23 cellular contexts compared by ENCODE assay signal in genomic region chr11:111366560-111367410, GRCh38. TPM values are rescaled to one million over a fixed set of nuclear protein-coding genes. Genes with fewer than 3 reads are reported as not detected.
DNase-seq lines count a peak whose midpoint lies in the region; ATAC-seq and TF ChIP-seq lines count a peak whose summit lies in the region.
"Had no signal": no experiment of that assay in that cellular context is flagged by ENCODE, and none has a peak within 500 bp of the region (broad histone marks: within the 10 kb centered on the region; RNA-seq: fewer than 3 reads in every experiment).

No MANE protein-coding gene starts in this region.

- peak overlapping the region; percentile 29 for H3K27ac Mint-ChIP-seq in activated T-cell treated with anti-CD3 and anti-CD28 coated beads, Interleukin-2, amount 50 U/mL, for 24 hours
- H3K27ac Mint-ChIP-seq in stimulated activated naive B cell treated with anti-CD40 and anti-IgM and Interleukin-4, amounts not matched to agents 10 μg/mL and 1 μg/mL and 100 μg/mL, for 72 hours: peak overlapping the region; percentile 100
- no peak overlapping the region for H3K27ac Mint-ChIP-seq in osteocyte (ENCODE audit: unreplicated experiment)
- H3K27ac Mint-ChIP-seq: activated T-cell treated with anti-CD3 and anti-CD28 coated beads, Interleukin-2, amount 50 U/mL, for 72 hours had no signal

- peaks cover 99% of the 10 kb centered on the region for H3K36me3 ChIP-seq in Karpas-422 (ENCODE audit: insufficient read depth, low read length)
- no peaks in the 10 kb centered on the region for H3K36me3 ChIP-seq in mammary epithelial cell (ENCODE audit: insufficient read depth, low read length)
- H3K36me3 ChIP-seq: left ventricle myocardium inferior had no signal

- peak; percentile 17 to 24 for ATAC-seq in stimulated activated naive B cell treated with anti-CD40 and anti-IgM and Interleukin-4, amounts not matched to agents 10 μg/mL and 1 μg/mL and 100 μg/mL, for 72 hours (replicated peaks)
- ATAC-seq: activated T-cell treated with anti-CD3 and anti-CD28 coated beads, Interleukin-2, amount 50 U/mL, for 72 hours; K562 had no signal

- in situ Hi-C loops in mammary epithelial cell (cut with MboI; ENCODE audit: low sequenced_read_pairs in 2 of 2): no loop called here

- H3K9me3 ChIP-seq in Karpas-422 (ENCODE audit: low read length) (no peaks in the 10 kb centered on the region), mammary epithelial cell (replicated peaks; ENCODE audit: insufficient read depth, low read length) (no peaks in the 10 kb centered on the region)
- H3K9me3 ChIP-seq: left ventricle myocardium inferior had no signal

- H3K4me1 Mint-ChIP-seq in activated T-cell treated with anti-CD3 and anti-CD28 coated beads, Interleukin-2, amount 50 U/mL, for 24 hours (ENCODE audit: low read depth): peaks cover 28% of the 10 kb centered on the region
- peaks cover 77 to 100% of the 10 kb centered on the region in 2 donors for H3K4me1 Mint-ChIP-seq in stimulated activated naive B cell treated with anti-CD40 and anti-IgM and Interleukin-4, amounts not matched to agents 10 μg/mL and 1 μg/mL and 100 μg/mL, for 72 hours
- no peaks in the 10 kb centered on the region for H3K4me1 Mint-ChIP-seq in osteocyte (ENCODE audit: unreplicated experiment)

- H3K4me1 ChIP-seq in Karpas-422 (ENCODE audit: low read length) (peaks cover 98% of the 10 kb centered on the region), mammary epithelial cell (ENCODE audit: insufficient read depth, low read length) (peaks cover 10% of the 10 kb centered on the region)
- H3K4me1 ChIP-seq: left ventricle myocardium inferior had no signal

- H2AFZ ChIP-seq in Karpas-422 (ENCODE audit: low read length) (no peak overlapping the region), mammary epithelial cell (ENCODE audit: low read depth, low read length) (peak overlapping the region; percentile 68)

- intact Hi-C loops in mammary epithelial cell (cut with micrococcal nuclease): no loop called here

- no peak overlapping the region for H3K4me3 Mint-ChIP-seq in activated T-cell treated with anti-CD3 and anti-CD28 coated beads, Interleukin-2, amount 50 U/mL, for 24 hours
- H3K4me3 Mint-ChIP-seq in stimulated activated naive B cell treated with anti-CD40 and anti-IgM and Interleukin-4, amounts not matched to agents 10 μg/mL and 1 μg/mL and 100 μg/mL, for 72 hours: peak overlapping the region; percentile 77 to 87
- H3K4me3 Mint-ChIP-seq in osteocyte (ENCODE audit: unreplicated experiment): no peak overlapping the region
- H3K4me3 Mint-ChIP-seq: activated T-cell treated with anti-CD3 and anti-CD28 coated beads, Interleukin-2, amount 50 U/mL, for 72 hours had no signal

- CTCF ChIA-PET in mammary epithelial cell (lab: Charles Lee; ENCODE audit: low non-redundant PET): no interaction called here

- peak overlapping the region; percentile 7 for H3K27ac ChIP-seq in Karpas-422 (ENCODE audit: low read length)
- H3K27ac ChIP-seq in mammary epithelial cell (ENCODE audit: insufficient read depth, low read depth, low read length): peak overlapping the region; percentile 11
- H3K27ac ChIP-seq: dorsolateral prefrontal cortex, left ventricle myocardium inferior had no signal

- H4K20me1 ChIP-seq in Karpas-422 (ENCODE audit: insufficient read depth, low read depth, low read length) (peaks cover 97% of the 10 kb centered on the region), mammary epithelial cell (ENCODE audit: insufficient read depth, low read length) (no peaks in the 10 kb centered on the region)

- no peak overlapping the region for H3K4me3 ChIP-seq in Karpas-422 (ENCODE audit: low read length)
- H3K4me3 ChIP-seq in mammary epithelial cell (replicated peaks in 1 of 3; ENCODE audit: insufficient read depth in 1 of 3, low read depth in 2 of 3, low read length in 3 of 3): no peak overlapping the region
- H3K4me3 ChIP-seq: dorsolateral prefrontal cortex, K562, left ventricle myocardium inferior had no signal

- H3K36me3 Mint-ChIP-seq in activated T-cell treated with anti-CD3 and anti-CD28 coated beads, Interleukin-2, amount 50 U/mL, for 24 hours (ENCODE audit: low read depth): peaks cover 2% of the 10 kb centered on the region
- peaks cover 63 to 73% of the 10 kb centered on the region in 2 donors for H3K36me3 Mint-ChIP-seq in stimulated activated naive B cell treated with anti-CD40 and anti-IgM and Interleukin-4, amounts not matched to agents 10 μg/mL and 1 μg/mL and 100 μg/mL, for 72 hours
- no peaks in the 10 kb centered on the region for H3K36me3 Mint-ChIP-seq in osteocyte (ENCODE audit: unreplicated experiment)

- H3K9ac ChIP-seq in Karpas-422 (ENCODE audit: low read length) (no peak overlapping the region), mammary epithelial cell (ENCODE audit: insufficient read depth, low read length) (no peak overlapping the region)

- H3K79me2 ChIP-seq in Karpas-422 (ENCODE audit: low read length) (peaks cover 98% of the 10 kb centered on the region), mammary epithelial cell (ENCODE audit: insufficient read depth, low read length) (no peaks in the 10 kb centered on the region)

- no peaks in the 10 kb centered on the region for H3K9me3 Mint-ChIP-seq in activated T-cell treated with anti-CD3 and anti-CD28 coated beads, Interleukin-2, amount 50 U/mL, for 24 hours
- peaks cover 0 to 2% of the 10 kb centered on the region in 2 donors for H3K9me3 Mint-ChIP-seq in stimulated activated naive B cell treated with anti-CD40 and anti-IgM and Interleukin-4, amounts not matched to agents 10 μg/mL and 1 μg/mL and 100 μg/mL, for 72 hours
- H3K9me3 Mint-ChIP-seq in osteocyte (ENCODE audit: unreplicated experiment): no peaks in the 10 kb centered on the region
- H3K9me3 Mint-ChIP-seq: activated T-cell treated with anti-CD3 and anti-CD28 coated beads, Interleukin-2, amount 50 U/mL, for 72 hours had no signal

- no peaks in the 10 kb centered on the region for H3K9me2 ChIP-seq in Karpas-422 (replicated peaks; ENCODE audit: insufficient read depth, low read length)

- peak overlapping the region; percentile 0 for H3K4me2 ChIP-seq in Karpas-422 (ENCODE audit: low read depth, low read length, poor library complexity, severe bottlenecking)
- no peak overlapping the region for H3K4me2 ChIP-seq in mammary epithelial cell (ENCODE audit: insufficient read depth, low read depth, low read length)

- no peaks in the 10 kb centered on the region for H3K27me3 Mint-ChIP-seq in activated T-cell treated with anti-CD3 and anti-CD28 coated beads, Interleukin-2, amount 50 U/mL, for 24 hours
- no peaks in the 10 kb centered on the region for H3K27me3 Mint-ChIP-seq in stimulated activated naive B cell treated with anti-CD40 and anti-IgM and Interleukin-4, amounts not matched to agents 10 μg/mL and 1 μg/mL and 100 μg/mL, for 72 hours
- H3K27me3 Mint-ChIP-seq in osteocyte (ENCODE audit: unreplicated experiment): peaks cover 9% of the 10 kb centered on the region

- TF ChIP-seq CTCF in mammary epithelial cell (conservative IDR thresholded peaks at IDR 0.05 in 1 of 2, IDR thresholded peaks at IDR 0.05 in 1 of 2; ENCODE audit: extremely low read depth in 1 of 2, insufficient read depth in 1 of 2, low read depth in 1 of 2, low read length in 2 of 2) (no peak), osteocyte (IDR thresholded peaks at IDR 0.05) (no peak)

- WGBS in mammary epithelial cell (ENCODE audit: low coverage, missing lambda C conversion rate): 89% methylated on average over 8 of the region's 8 CpGs

- H3K27me3 ChIP-seq in Karpas-422 (ENCODE audit: low read length) (no peaks in the 10 kb centered on the region), mammary epithelial cell (ENCODE audit: insufficient read depth, low read length) (no peaks in the 10 kb centered on the region)
- H3K27me3 ChIP-seq: dorsolateral prefrontal cortex had no signal

- no peak for DNase-seq in activated T-cell treated with anti-CD3 and anti-CD28 coated beads, Interleukin-2, amount 50 U/mL, for 24 hours
- DNase-seq in activated T-cell treated with anti-CD3 and anti-CD28 coated beads, Interleukin-2, amount 50 U/mL, for 48 hours: no peak
- DNase-seq in Karpas-422: peak; percentile 64
- no peak for DNase-seq in mammary epithelial cell
- peak; percentile 47 for DNase-seq in stimulated activated naive B cell treated with anti-CD40 and anti-IgM and Interleukin-4, amounts not matched to agents 10 μg/mL and 1 μg/mL and 100 μg/mL, for 72 hours
- no peak for DNase-seq in AG20443 (ENCODE audit: low spot score)
- DNase-seq in NCI-H446 (lab: John Stamatoyannopoulos, UW): no peak
- no peak for DNase-seq in osteocyte (ENCODE audit: extremely low spot score, unreplicated experiment)
- DNase-seq: activated naive CD4-positive, alpha-beta T cell treated with anti-CD3 and anti-CD28 coated beads, Interleukin-2, amount 50 U/mL, for 16 hours; activated T-cell treated with anti-CD3 and anti-CD28 coated beads, Interleukin-2, amount 50 U/mL, for 72 hours; aorta; dorsolateral prefrontal cortex; left ventricle myocardium inferior; NCI-H146; OCI-M1; SHP77 treated with DMSO at 0.1 percent for 48 hours; stimulated activated CD4-positive, alpha-beta T cell treated with anti-CD3 and anti-CD28 coated beads, Interleukin-1b, Interleukin-23, amount 100 ng/mL, for 48 hours had no signal

- dilution Hi-C loops in mammary epithelial cell (cut with HindIII; ENCODE audit: low sequenced_read_pairs): no loop called here

- BruUV-seq in mammary epithelial cell (replicated peaks; lab: Mats Ljungman, UMichigan): no TSS peak

RNA-seq across cellular contexts. Expression of gene POU2AF1, which starts 12.3 kb away (rescaled TPM):
- 803 and 894 TPM in 2 replicates for total RNA-seq in Karpas-422 (2014; rRNA removed; shearing (Covaris generic); ENCODE audit: low replicate concordance)
- total RNA-seq in mammary epithelial cell (under 1 TPM; 0.33 to 0.56 TPM), osteocyte (not detected in 2 replicates)
- 0.10 TPM for polyA plus RNA-seq in mammary epithelial cell
- not detected for polyA minus RNA-seq in mammary epithelial cell
- total RNA-seq: A172, fibroblast of villous mesenchyme, pulmonary artery endothelial cell, skeletal muscle tissue had no signal
- polyA plus RNA-seq: K562, neural cell had no signal

Comparison
In these comparisons a context has a peak if more than half of its experiments do, and no peak if none do; other contexts are left out.
1. DNase-seq: peak in Karpas-422 (single experiment) and stimulated activated naive B cell treated with anti-CD40 and anti-IgM and Interleukin-4, amounts not matched to agents 10 μg/mL and 1 μg/mL and 100 μg/mL, for 72 hours (single experiment); none in activated T-cell treated with anti-CD3 and anti-CD28 coated beads, Interleukin-2, amount 50 U/mL, for 24 hours (single experiment), activated T-cell treated with anti-CD3 and anti-CD28 coated beads, Interleukin-2, amount 50 U/mL, for 48 hours (0 of 2), mammary epithelial cell (single experiment), AG20443 (single experiment), NCI-H446 (0 of 2) and osteocyte (single experiment).
2. H3K4me3 Mint-ChIP-seq: peak in stimulated activated naive B cell treated with anti-CD40 and anti-IgM and Interleukin-4, amounts not matched to agents 10 μg/mL and 1 μg/mL and 100 μg/mL, for 72 hours (2 of 2); none in activated T-cell treated with anti-CD3 and anti-CD28 coated beads, Interleukin-2, amount 50 U/mL, for 24 hours (single experiment) and osteocyte (single experiment).
3. RNA of gene POU2AF1, which starts 12.3 kb away (total RNA-seq): 803 to 894 TPM in Karpas-422; 0.33 to 0.56 TPM in mammary epithelial cell and not detected in osteocyte; every median in the first group is over 100 times any median in the second.